Comparison of ENCODE assay signal across 1 cellular context in the genomic region with DNA sequence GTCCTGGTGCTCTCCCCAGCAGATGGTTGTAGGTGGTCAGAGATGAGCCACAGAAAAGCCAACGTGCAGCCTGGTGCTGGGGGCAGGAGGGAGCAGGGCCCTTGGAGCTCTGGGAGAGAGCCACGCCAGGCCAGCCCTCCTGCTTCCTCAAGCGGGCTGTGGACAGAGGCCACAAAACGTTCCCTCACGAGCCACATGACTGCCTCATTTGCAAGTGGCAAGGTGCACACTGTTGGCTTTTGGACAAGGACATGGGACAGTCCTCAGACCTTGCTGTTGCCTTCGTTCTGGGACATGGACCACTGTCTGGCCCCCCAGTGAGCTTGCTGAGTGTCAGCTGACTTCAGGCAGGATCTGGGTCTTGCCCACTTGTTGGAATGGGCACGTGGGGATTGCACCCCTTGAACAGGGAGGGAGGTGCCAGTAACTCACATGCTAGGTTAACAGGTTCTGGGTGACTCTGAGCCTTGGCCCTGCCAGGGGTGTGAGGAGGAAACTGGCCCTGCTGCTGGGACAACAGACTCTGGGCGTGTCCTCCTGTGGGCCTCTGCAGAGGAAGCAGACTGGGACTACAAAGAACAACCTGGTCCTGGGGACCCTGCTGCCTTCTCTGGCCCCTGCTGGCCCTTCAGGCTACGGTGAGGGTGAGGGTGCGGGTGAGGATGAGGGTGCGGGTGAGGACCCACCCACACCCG.
TF ChIP-seq lines count a peak whose summit lies in the region.

No MANE protein-coding gene starts in this region.

TF ChIP-seq in K562, 482 proteins besides CTCF, POLR2A, EP300 and RAD21 (continued from another document):
- TF ChIP-seq, protein P1, sequence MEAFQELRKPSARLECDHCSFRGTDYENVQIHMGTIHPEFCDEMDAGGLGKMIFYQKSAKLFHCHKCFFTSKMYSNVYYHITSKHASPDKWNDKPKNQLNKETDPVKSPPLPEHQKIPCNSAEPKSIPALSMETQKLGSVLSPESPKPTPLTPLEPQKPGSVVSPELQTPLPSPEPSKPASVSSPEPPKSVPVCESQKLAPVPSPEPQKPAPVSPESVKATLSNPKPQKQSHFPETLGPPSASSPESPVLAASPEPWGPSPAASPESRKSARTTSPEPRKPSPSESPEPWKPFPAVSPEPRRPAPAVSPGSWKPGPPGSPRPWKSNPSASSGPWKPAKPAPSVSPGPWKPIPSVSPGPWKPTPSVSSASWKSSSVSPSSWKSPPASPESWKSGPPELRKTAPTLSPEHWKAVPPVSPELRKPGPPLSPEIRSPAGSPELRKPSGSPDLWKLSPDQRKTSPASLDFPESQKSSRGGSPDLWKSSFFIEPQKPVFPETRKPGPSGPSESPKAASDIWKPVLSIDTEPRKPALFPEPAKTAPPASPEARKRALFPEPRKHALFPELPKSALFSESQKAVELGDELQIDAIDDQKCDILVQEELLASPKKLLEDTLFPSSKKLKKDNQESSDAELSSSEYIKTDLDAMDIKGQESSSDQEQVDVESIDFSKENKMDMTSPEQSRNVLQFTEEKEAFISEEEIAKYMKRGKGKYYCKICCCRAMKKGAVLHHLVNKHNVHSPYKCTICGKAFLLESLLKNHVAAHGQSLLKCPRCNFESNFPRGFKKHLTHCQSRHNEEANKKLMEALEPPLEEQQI (IDR thresholded peaks at IDR 0.05), result no peak
- TF ChIP-seq, protein P2, sequence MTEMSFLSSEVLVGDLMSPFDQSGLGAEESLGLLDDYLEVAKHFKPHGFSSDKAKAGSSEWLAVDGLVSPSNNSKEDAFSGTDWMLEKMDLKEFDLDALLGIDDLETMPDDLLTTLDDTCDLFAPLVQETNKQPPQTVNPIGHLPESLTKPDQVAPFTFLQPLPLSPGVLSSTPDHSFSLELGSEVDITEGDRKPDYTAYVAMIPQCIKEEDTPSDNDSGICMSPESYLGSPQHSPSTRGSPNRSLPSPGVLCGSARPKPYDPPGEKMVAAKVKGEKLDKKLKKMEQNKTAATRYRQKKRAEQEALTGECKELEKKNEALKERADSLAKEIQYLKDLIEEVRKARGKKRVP (CRISPR knock-in tag; IDR thresholded peaks at IDR 0.05), result no peak
- TF ChIP-seq CREBBP (IDR thresholded peaks at IDR 0.05; ENCODE audit: low read depth, low read length) (no peak), CREB1 (IDR thresholded peaks at IDR 0.05) (no peak), CREB1 (CRISPR knock-in tag; IDR thresholded peaks at IDR 0.05) (no peak)
